Comparison of ENCODE assay signal across 27 cellular contexts in genomic region chr5:161312882-161313281, GRCh38.
DNase-seq lines count a peak whose midpoint lies in the region; ATAC-seq, FAIRE-seq and TF ChIP-seq lines count a peak whose summit lies in the region.
"Had no signal": no experiment of that assay in that cellular context is flagged by ENCODE, and none has a peak within 500 bp of the region (broad histone marks: within the 10 kb centered on the region; RNA-seq: fewer than 3 reads in every experiment).

No MANE protein-coding gene starts in this region.

- in situ Hi-C loops in GM12878 (cut with MboI) = no loop called here

- H3K4me2 ChIP-seq in GM12878 (ENCODE audit: control insufficient read depth, insufficient read depth) (no peak overlapping the region), neural cell (ENCODE audit: low read length) (no peak overlapping the region)

- RAD21 ChIA-PET in GM12878 (lab: Charles Lee; ENCODE audit: unreplicated experiment) = no interaction called here

- TF ChIP-seq POLR2A in GM12878 (IDR thresholded peaks at IDR 0.05; ENCODE audit: low read depth, low read length) = no peak

- no peak for TF ChIP-seq EP300 in GM12878 (IDR thresholded peaks at IDR 0.05; ENCODE audit: borderline replicate concordance in 1 of 2, control insufficient read depth in 1 of 2, low read depth in 2 of 2, low read length in 2 of 2)
- no peak for TF ChIP-seq EP300 in neural cell (conservative IDR thresholded peaks at IDR 0.05; ENCODE audit: poor library complexity, severe bottlenecking)

- POLR2A ChIA-PET in GM12878 (lab: Charles Lee) = no interaction called here

- H3K27me3 ChIP-seq in GM12878 (replicated peaks in 1 of 2; ENCODE audit: control insufficient read depth in 2 of 2, insufficient read depth in 2 of 2, low read length in 1 of 2) (no peaks in the 10 kb centered on the region), neural cell (ENCODE audit: insufficient read depth, low read depth, low read length) (no peaks in the 10 kb centered on the region)
- H3K27me3 ChIP-seq: BLaER1 had no signal

- no peaks in the 10 kb centered on the region for H3K36me3 ChIP-seq in GM12878 (ENCODE audit: control insufficient read depth in 2 of 2, insufficient read depth in 2 of 2, low read length in 1 of 2)
- H3K36me3 ChIP-seq in neural cell (ENCODE audit: insufficient read depth, low read length) = no peaks in the 10 kb centered on the region
- H3K36me3 ChIP-seq: BLaER1, HAP-1 had no signal

- H3K4me3 ChIP-seq in GM12878 = no peak overlapping the region
- H3K4me3 ChIP-seq in neural cell (ENCODE audit: low read length) = no peak overlapping the region
- H3K4me3 ChIP-seq: BLaER1, GM23248, HAP-1, K562 had no signal

- intact Hi-C loops in GM12878 (cut with micrococcal nuclease; ENCODE audit: unreplicated experiment) = loop anchor here (5.0 kb wide), 1 partner anchor 51 kb away; no protein-coding TSS in a partner anchor

- H3K4me1 ChIP-seq in GM12878 (ENCODE audit: control insufficient read depth, insufficient read depth, low read length) = peaks cover 35% of the 10 kb centered on the region
- H3K4me1 ChIP-seq: HAP-1 had no signal

- FAIRE-seq in GM12878 (lab: Jason Lieb, UNC) = no peak
- FAIRE-seq: HepG2, K562 had no signal

- CTCF ChIA-PET in GM12878 (lab: Yijun Ruan, JAX) = no interaction called here

- H4K20me1 ChIP-seq in GM12878 (ENCODE audit: control insufficient read depth, insufficient read depth) = no peaks in the 10 kb centered on the region
- no peaks in the 10 kb centered on the region for H4K20me1 ChIP-seq in neural cell (ENCODE audit: insufficient read depth)
- H4K20me1 ChIP-seq: BLaER1 had no signal

- H3K9me3 ChIP-seq in GM12878 (replicated peaks; ENCODE audit: control insufficient read depth, insufficient read depth, low read length) (peaks cover 12% of the 10 kb centered on the region; the same call in 2 of the 3 replicates), neural cell (ENCODE audit: low read length) (no peaks in the 10 kb centered on the region)
- H3K9me3 ChIP-seq: BLaER1, HAP-1 had no signal

- H3K9me2 ChIP-seq in neural cell (ENCODE audit: insufficient read depth, low read length) = no peaks in the 10 kb centered on the region

- TF ChIP-seq CTCF in GM12878 (IDR thresholded peaks at IDR 0.05 in 2 of 3, conservative IDR thresholded peaks at IDR 0.05 in 1 of 3; ENCODE audit: control insufficient read depth in 2 of 3, extremely low read depth in 1 of 3, insufficient read depth in 1 of 3, low read depth in 3 of 3, low read length in 3 of 3) (no peak), neural cell (IDR thresholded peaks at IDR 0.05; ENCODE audit: poor library complexity, severe bottlenecking) (no peak)

- H3F3A ChIP-seq in neural cell (ENCODE audit: insufficient read depth, low read length, poor library complexity, severe bottlenecking) = no peaks in the 10 kb centered on the region

- SMC1A ChIA-PET in GM12878 (lab: Charles Lee; ENCODE audit: uncharacterized antibody, unreplicated experiment) = no interaction called here

- no peak for TF ChIP-seq RAD21 in GM12878 (IDR thresholded peaks at IDR 0.05; ENCODE audit: insufficient read depth, low read depth, low read length)
- no peak for TF ChIP-seq RAD21 in neural cell (conservative IDR thresholded peaks at IDR 0.05)

- BruUV-seq in GM12878 (replicated peaks; lab: Mats Ljungman, UMichigan) = no TSS peak

- no peak overlapping the region for H3K9ac ChIP-seq in GM12878 (ENCODE audit: control insufficient read depth, insufficient read depth, low read length)
- H3K9ac ChIP-seq in neural cell (ENCODE audit: low read length) = no peak overlapping the region
- H3K9ac ChIP-seq: BLaER1, GM23248 had no signal

- no peak overlapping the region for H3K27ac ChIP-seq in GM12878 (ENCODE audit: control insufficient read depth, insufficient read depth)
- peak overlapping the region; percentile 60 for H3K27ac ChIP-seq in neural cell (ENCODE audit: low read length)
- H3K27ac ChIP-seq: 22Rv1, BLaER1, GM23248, HL-60, RWPE1 had no signal

- DNase-seq in DMS 273 (lab: John Stamatoyannopoulos, UW; ENCODE audit: unreplicated experiment) (peak; percentile 19), DMS 273 treated with DMSO at 0.1 percent for 48 hours (lab: John Stamatoyannopoulos, UW) (no peak), NCI-H69 (lab: John Stamatoyannopoulos, UW) (peak; percentile 3), GM12878 (ENCODE audit: low read depth, low spot score) (no peak), SIG-M5 (lab: John Stamatoyannopoulos, UW) (no peak)
- DNase-seq: ACHN; CD4-positive, alpha-beta T cell; COR-L47; GF-D8; GM23248; NCI-H1092; NCI-H1436; NCI-H187 treated with DMSO at 0.1 percent for 48 hours; NCI-H2107; PC-3; T-cell had no signal

- H2AFZ ChIP-seq in GM12878 (ENCODE audit: control insufficient read depth, low read depth, low read length) (peak overlapping the region; percentile 18; the same call in 1 of the 2 replicates), neural cell (ENCODE audit: low read depth, low read length) (no peak overlapping the region)
- H2AFZ ChIP-seq: GM23248 had no signal

- 67% methylated on average over 5 of the region's 5 CpGs for WGBS in GM12878 (ENCODE audit: insufficient coverage, insufficient replicate concordance, low lambda C conversion rate, missing lambda C conversion rate)

- ATAC-seq in GM12878 = no peak
- ATAC-seq in GM18873 (IDR thresholded peaks at IDR 0.05; ENCODE audit: low FRiP score, unreplicated experiment) = no peak
- ATAC-seq in HG03342 (IDR thresholded peaks at IDR 0.05; ENCODE audit: unreplicated experiment) = no peak
- ATAC-seq: HepG2, K562, PC-3, SK-N-SH treated with all-trans-retinoic acid at 6 μM for 48 hours, T-cell had no signal

- no peaks in the 10 kb centered on the region for H3K79me2 ChIP-seq in GM12878 (ENCODE audit: control insufficient read depth, insufficient read depth, low read length)
- H3K79me2 ChIP-seq in neural cell (replicated peaks; ENCODE audit: insufficient read depth, low read length) = no peaks in the 10 kb centered on the region

TF ChIP-seq in GM12878, 131 proteins besides CTCF, POLR2A, EP300 and RAD21 (continues in another document):
- TF ChIP-seq DPF2 (IDR thresholded peaks at IDR 0.05) (no peak), NBN (IDR thresholded peaks at IDR 0.05) (no peak), SREBF2 (IDR thresholded peaks at IDR 0.05; ENCODE audit: low read length) (no peak), IKZF2 (IDR thresholded peaks at IDR 0.05) (no peak), CBFB (IDR thresholded peaks at IDR 0.05; ENCODE audit: low read depth) (no peak), BHLHE40 (IDR thresholded peaks at IDR 0.05; ENCODE audit: borderline replicate concordance in 1 of 2, low read depth in 2 of 2, low read length in 1 of 2) (no peak)
- TF ChIP-seq, protein P1, sequence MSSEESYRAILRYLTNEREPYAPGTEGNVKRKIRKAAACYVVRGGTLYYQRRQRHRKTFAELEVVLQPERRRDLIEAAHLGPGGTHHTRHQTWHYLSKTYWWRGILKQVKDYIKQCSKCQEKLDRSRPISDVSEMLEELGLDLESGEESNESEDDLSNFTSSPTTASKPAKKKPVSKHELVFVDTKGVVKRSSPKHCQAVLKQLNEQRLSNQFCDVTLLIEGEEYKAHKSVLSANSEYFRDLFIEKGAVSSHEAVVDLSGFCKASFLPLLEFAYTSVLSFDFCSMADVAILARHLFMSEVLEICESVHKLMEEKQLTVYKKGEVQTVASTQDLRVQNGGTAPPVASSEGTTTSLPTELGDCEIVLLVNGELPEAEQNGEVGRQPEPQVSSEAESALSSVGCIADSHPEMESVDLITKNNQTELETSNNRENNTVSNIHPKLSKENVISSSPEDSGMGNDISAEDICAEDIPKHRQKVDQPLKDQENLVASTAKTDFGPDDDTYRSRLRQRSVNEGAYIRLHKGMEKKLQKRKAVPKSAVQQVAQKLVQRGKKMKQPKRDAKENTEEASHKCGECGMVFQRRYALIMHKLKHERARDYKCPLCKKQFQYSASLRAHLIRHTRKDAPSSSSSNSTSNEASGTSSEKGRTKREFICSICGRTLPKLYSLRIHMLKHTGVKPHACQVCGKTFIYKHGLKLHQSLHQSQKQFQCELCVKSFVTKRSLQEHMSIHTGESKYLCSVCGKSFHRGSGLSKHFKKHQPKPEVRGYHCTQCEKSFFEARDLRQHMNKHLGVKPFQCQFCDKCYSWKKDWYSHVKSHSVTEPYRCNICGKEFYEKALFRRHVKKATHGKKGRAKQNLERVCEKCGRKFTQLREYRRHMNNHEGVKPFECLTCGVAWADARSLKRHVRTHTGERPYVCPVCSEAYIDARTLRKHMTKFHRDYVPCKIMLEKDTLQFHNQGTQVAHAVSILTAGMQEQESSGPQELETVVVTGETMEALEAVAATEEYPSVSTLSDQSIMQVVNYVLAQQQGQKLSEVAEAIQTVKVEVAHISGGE (CRISPR knock-in tag; IDR thresholded peaks at IDR 0.05) = no peak

TF ChIP-seq in neural cell, 6 proteins besides CTCF, POLR2A, EP300 and RAD21 (continues in another document):
- no peak for TF ChIP-seq POLR2AphosphoS5 (IDR thresholded peaks at IDR 0.05)
- no peak for TF ChIP-seq MXI1 (conservative IDR thresholded peaks at IDR 0.05; ENCODE audit: poor library complexity, severe bottlenecking)
- TF ChIP-seq TAF1 (IDR thresholded peaks at IDR 0.05; ENCODE audit: low read depth) = no peak
- TF ChIP-seq, protein P2, sequence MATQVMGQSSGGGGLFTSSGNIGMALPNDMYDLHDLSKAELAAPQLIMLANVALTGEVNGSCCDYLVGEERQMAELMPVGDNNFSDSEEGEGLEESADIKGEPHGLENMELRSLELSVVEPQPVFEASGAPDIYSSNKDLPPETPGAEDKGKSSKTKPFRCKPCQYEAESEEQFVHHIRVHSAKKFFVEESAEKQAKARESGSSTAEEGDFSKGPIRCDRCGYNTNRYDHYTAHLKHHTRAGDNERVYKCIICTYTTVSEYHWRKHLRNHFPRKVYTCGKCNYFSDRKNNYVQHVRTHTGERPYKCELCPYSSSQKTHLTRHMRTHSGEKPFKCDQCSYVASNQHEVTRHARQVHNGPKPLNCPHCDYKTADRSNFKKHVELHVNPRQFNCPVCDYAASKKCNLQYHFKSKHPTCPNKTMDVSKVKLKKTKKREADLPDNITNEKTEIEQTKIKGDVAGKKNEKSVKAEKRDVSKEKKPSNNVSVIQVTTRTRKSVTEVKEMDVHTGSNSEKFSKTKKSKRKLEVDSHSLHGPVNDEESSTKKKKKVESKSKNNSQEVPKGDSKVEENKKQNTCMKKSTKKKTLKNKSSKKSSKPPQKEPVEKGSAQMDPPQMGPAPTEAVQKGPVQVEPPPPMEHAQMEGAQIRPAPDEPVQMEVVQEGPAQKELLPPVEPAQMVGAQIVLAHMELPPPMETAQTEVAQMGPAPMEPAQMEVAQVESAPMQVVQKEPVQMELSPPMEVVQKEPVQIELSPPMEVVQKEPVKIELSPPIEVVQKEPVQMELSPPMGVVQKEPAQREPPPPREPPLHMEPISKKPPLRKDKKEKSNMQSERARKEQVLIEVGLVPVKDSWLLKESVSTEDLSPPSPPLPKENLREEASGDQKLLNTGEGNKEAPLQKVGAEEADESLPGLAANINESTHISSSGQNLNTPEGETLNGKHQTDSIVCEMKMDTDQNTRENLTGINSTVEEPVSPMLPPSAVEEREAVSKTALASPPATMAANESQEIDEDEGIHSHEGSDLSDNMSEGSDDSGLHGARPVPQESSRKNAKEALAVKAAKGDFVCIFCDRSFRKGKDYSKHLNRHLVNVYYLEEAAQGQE (IDR thresholded peaks at IDR 0.05; ENCODE audit: borderline replicate concordance) = no peak
- no peak for TF ChIP-seq EZH2 (IDR thresholded peaks at IDR 0.05; ENCODE audit: borderline replicate concordance, insufficient read depth, low read length, poor library complexity, severe bottlenecking)

Comparison
In these comparisons a context has a peak if more than half of its experiments do, and no peak if none do; other contexts are left out.
1. DNase-seq: peak in DMS 273 (single experiment) and NCI-H69 (single experiment); none in DMS 273 treated with DMSO at 0.1 percent for 48 hours (single experiment), GM12878 (single experiment) and SIG-M5 (single experiment).